15 cellular contexts compared by ENCODE assay signal in the genomic region with DNA sequence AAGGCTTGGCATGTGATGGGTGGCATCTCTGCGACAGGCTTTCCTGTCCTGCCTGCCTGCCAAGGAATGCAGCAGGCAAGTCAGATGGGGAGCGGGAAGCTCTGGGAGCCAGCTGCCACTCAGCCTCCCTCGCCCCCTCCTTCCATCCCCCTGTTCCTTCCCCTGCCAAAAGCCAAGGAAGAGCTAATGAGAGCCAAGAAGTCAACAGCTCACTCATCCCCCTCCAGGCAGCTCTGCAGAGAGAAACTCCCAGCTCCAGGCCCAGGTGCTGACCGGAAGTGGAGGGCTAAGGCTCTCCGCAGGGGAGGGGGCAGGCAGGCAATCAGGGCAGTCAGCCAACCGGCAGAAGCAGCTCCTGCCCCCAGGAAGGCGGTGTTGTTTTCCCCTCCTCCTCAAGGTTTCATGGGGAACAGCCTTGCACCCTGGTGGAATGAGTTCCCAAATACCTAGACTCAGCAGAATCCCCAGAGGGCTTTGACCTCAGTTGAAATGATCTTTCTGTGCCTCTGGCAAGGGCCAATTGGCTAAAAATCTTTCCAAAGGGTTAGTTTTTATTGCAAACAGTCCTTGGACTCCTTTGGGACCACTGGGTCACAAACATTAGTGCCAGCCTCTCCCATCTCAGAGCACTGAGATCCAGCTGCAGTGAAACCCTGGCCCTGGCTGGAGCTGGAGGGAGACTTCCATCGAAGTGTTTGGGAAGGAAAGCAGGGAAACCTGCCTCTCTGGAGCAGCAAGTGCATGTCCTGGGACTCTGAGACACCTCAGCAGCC.
DNase-seq lines count a peak whose midpoint lies in the region; ATAC-seq, FAIRE-seq and TF ChIP-seq lines count a peak whose summit lies in the region.
"Had no signal": no experiment of that assay in that cellular context is flagged by ENCODE, and none has a peak within 500 bp of the region (broad histone marks: within the 10 kb centered on the region; RNA-seq: fewer than 3 reads in every experiment).

No MANE protein-coding gene starts in this region.

- H2AFZ ChIP-seq in parathyroid adenoma: peak overlapping the region; percentile 77

- no peak overlapping the region for H3K4me2 ChIP-seq in parathyroid adenoma (ENCODE audit: low read length)

- intact Hi-C loops in kidney (cut with DNase I): no loop called here

- H3K9ac ChIP-seq in parathyroid adenoma: no peak overlapping the region
- no peak overlapping the region for H3K9ac ChIP-seq in kidney (ENCODE audit: low read length in 2 of 2)

- H3K27ac ChIP-seq in parathyroid adenoma: peak overlapping the region; percentile 2
- no peak overlapping the region for H3K27ac ChIP-seq in kidney (ENCODE audit: low read depth in 2 of 2, low read length in 2 of 2)

- no peaks in the 10 kb centered on the region for H3K79me2 ChIP-seq in parathyroid adenoma

- no peak for ATAC-seq in GM19455 (IDR thresholded peaks at IDR 0.05; ENCODE audit: unreplicated experiment)

- H3K4me1 ChIP-seq in parathyroid adenoma (peaks cover 28% of the 10 kb centered on the region), kidney (ENCODE audit: control insufficient read depth in 1 of 2, insufficient read depth in 1 of 2, low read depth in 1 of 2, low read length in 2 of 2) (peaks cover 0 to 8% of the 10 kb centered on the region in 2 donors)

- in situ Hi-C loops in G401 (cut with HindIII; ENCODE audit: low sequenced_read_pairs): no loop called here

- no peaks in the 10 kb centered on the region for H3K36me3 ChIP-seq in parathyroid adenoma (ENCODE audit: control insufficient read depth, insufficient read depth, low read length)
- H3K36me3 ChIP-seq in kidney (ENCODE audit: control insufficient read depth in 1 of 2, insufficient read depth in 2 of 2, low read length in 2 of 2): no peaks in the 10 kb centered on the region

- H3K4me3 ChIP-seq in parathyroid adenoma (ENCODE audit: low read depth, low read length) (no peak overlapping the region), kidney (ENCODE audit: low read length in 2 of 2) (no peak overlapping the region)

- FAIRE-seq in kidney (lab: Jason Lieb, UNC): no peak

- no peak for TF ChIP-seq CTCF in parathyroid adenoma (IDR thresholded peaks at IDR 0.05)
- TF ChIP-seq CTCF in kidney (IDR thresholded peaks at IDR 0.05; ENCODE audit: borderline replicate concordance, extremely low read depth, insufficient read depth): no peak

- no peaks in the 10 kb centered on the region for H3K27me3 ChIP-seq in parathyroid adenoma (ENCODE audit: control insufficient read depth, insufficient read depth, low read length)

- peak; percentile 87 for DNase-seq in G401 (ENCODE audit: low spot score)
- peak; percentile 11 for DNase-seq in NCI-H69 (lab: John Stamatoyannopoulos, UW)
- DNase-seq in iPS DF 4.7 (ENCODE audit: extremely low read depth, low spot score): peak; percentile 11
- no peak for DNase-seq in COLO668 (lab: John Stamatoyannopoulos, UW; ENCODE audit: unreplicated experiment)
- DNase-seq in NOMO-1 treated with dmso at 0.1 percent for 144 hours (lab: John Stamatoyannopoulos, UW; ENCODE audit: unreplicated experiment): no peak
- no peak for DNase-seq in kidney
- DNase-seq: activated CD4-positive, alpha-beta T cell treated with anti-CD3 and anti-CD28 coated beads, Interleukin-2, amount 10 ng/mL, durations not matched to agents 24 days and 14 days; CD4-positive, CD25-positive, alpha-beta regulatory T cell; effector CD8-positive, alpha-beta T cell; immature natural killer cell; NCI-H1105 treated with DMSO at 0.1 percent for 48 hours; SHP77; T-helper 9 cell had no signal

- H3K9me3 ChIP-seq in parathyroid adenoma (ENCODE audit: control insufficient read depth, low read length): no peaks in the 10 kb centered on the region
- H3K9me3 ChIP-seq in kidney (ENCODE audit: control insufficient read depth in 1 of 2, low read length in 2 of 2): no peaks in the 10 kb centered on the region

Comparison
In these comparisons a context has a peak if more than half of its experiments do, and no peak if none do; other contexts are left out.
1. DNase-seq: peak in G401 (single experiment), NCI-H69 (single experiment) and iPS DF 4.7 (single experiment); none in COLO668 (single experiment), NOMO-1 treated with dmso at 0.1 percent for 144 hours (single experiment) and kidney (single experiment).